Comparison of ENCODE assay signal across 23 cellular contexts in the genomic region with DNA sequence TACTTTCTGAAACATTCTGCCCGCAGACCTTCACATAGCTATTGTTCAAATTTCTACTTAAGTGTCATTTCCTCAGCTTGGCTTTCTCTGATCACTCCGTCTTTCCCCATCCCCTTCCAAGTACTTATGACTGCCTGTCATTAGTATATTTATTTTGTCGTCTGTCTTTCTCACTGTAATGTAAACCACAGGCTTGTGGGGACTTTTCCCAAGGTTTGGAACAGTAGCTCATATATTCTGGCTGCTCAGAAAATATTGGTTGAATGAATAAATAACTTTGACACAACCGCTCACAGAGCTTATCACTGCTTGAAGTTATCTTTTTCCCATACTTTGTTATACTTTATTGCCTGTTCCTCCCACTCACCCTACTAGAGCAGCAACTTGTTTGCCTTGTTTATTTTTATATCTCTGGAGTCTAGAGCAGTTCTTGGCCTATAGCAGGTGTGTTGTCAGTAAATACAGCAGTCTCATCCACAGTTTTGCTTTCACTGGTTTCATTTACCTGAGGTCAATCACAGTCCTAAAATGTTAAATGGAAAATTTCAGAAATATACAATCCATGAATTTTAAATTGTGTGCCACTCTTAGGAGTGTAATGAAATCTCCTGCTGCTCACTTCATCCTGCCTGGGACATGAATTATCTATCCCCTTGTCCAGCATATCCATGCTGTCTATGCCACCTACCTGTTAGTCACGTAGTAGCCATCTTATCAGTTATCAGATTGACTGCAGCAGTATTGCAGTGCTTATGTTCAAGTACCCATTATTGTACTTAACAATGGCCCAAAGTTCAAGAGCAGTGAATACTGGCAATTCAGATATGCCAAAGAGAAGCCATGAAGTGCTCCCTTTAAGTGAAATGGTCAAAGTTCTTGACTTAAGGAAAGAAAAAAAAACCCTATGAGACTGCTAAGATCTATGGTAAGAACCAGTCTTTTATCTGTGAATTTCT. TPM values are rescaled to one million over a fixed set of nuclear protein-coding genes. Genes with fewer than 3 reads are reported as not detected.
A peak's percentile ranks its signal among the peaks of the same experiment; 100 is the strongest.
DNase-seq lines count a peak whose midpoint lies in the region; ATAC-seq, FAIRE-seq and TF ChIP-seq lines count a peak whose summit lies in the region.
"Had no signal": no experiment of that assay in that cellular context is flagged by ENCODE, and none has a peak within 500 bp of the region (broad histone marks: within the 10 kb centered on the region; RNA-seq: fewer than 3 reads in every experiment).

No MANE protein-coding gene starts in this region.

- no peak overlapping the region for H3K27ac ChIP-seq in HEK293 (ENCODE audit: extremely low read depth, low read depth, low read length)
- peak overlapping the region; percentile 72 for H3K27ac ChIP-seq in hepatocyte
- no peak overlapping the region for H3K27ac ChIP-seq in mesendoderm (ENCODE audit: low read depth, low read length)
- H3K27ac ChIP-seq: C4-2B had no signal

- no peak overlapping the region for H3K18ac ChIP-seq in mesendoderm (ENCODE audit: low read length)

- no peak overlapping the region for H3K4me3 Mint-ChIP-seq in activated CD8-positive, alpha-beta T cell treated with anti-CD3 and anti-CD28 coated beads, Interleukin-2, amount 10 ng/mL, durations not matched to agents 7 days and 5 days
- H3K4me3 Mint-ChIP-seq in neural crest cell = peak overlapping the region; percentile 50
- H3K4me3 Mint-ChIP-seq: H9 had no signal

- no peak for TF ChIP-seq CTCF in HEK293 (tag by site-specific recombination; IDR thresholded peaks at IDR 0.05)
- no peak for TF ChIP-seq CTCF in hepatocyte (IDR thresholded peaks at IDR 0.05; ENCODE audit: poor library complexity)
- no peak for TF ChIP-seq CTCF in neural crest cell (conservative IDR thresholded peaks at IDR 0.05)

- no peak overlapping the region for H2BK15ac ChIP-seq in mesendoderm (replicated peaks; ENCODE audit: low read depth)

- H3K27ac Mint-ChIP-seq in activated CD8-positive, alpha-beta T cell treated with anti-CD3 and anti-CD28 coated beads, Interleukin-2, amount 10 ng/mL, durations not matched to agents 7 days and 5 days = peak overlapping the region; percentile 74
- H3K27ac Mint-ChIP-seq in neural crest cell (ENCODE audit: unreplicated experiment) = no peak overlapping the region
- H3K27ac Mint-ChIP-seq: H9 had no signal

- H4K8ac ChIP-seq in mesendoderm (ENCODE audit: low read depth, low read length) = no peak overlapping the region

- no peak overlapping the region for H2AFZ ChIP-seq in hepatocyte

- H4K5ac ChIP-seq in mesendoderm (ENCODE audit: low read length) = no peak overlapping the region

- peaks cover 42% of the 10 kb centered on the region for H3K4me1 Mint-ChIP-seq in activated CD8-positive, alpha-beta T cell treated with anti-CD3 and anti-CD28 coated beads, Interleukin-2, amount 10 ng/mL, durations not matched to agents 7 days and 5 days (ENCODE audit: low read depth)
- H3K4me1 Mint-ChIP-seq in neural crest cell = peaks cover 25% of the 10 kb centered on the region

- H3K23ac ChIP-seq in mesendoderm (ENCODE audit: low read length) = no peak overlapping the region

- H3K56ac ChIP-seq in mesendoderm (ENCODE audit: low read length) = no peak overlapping the region

- H3K4me2 ChIP-seq in hepatocyte (peak overlapping the region; percentile 32), mesendoderm (ENCODE audit: low read length) (no peak overlapping the region)

- no peaks in the 10 kb centered on the region for H3K27me3 Mint-ChIP-seq in activated CD8-positive, alpha-beta T cell treated with anti-CD3 and anti-CD28 coated beads, Interleukin-2, amount 10 ng/mL, durations not matched to agents 7 days and 5 days (ENCODE audit: low read depth)
- no peaks in the 10 kb centered on the region for H3K27me3 Mint-ChIP-seq in neural crest cell (ENCODE audit: low read depth)

- no peaks in the 10 kb centered on the region for H4K20me1 ChIP-seq in hepatocyte (ENCODE audit: insufficient read depth, poor library complexity, severe bottlenecking)

- H2BK5ac ChIP-seq in mesendoderm (ENCODE audit: low read length) = no peak overlapping the region

- H3K4me3 ChIP-seq in HEK293 (ENCODE audit: low read depth, low read length) (no peak overlapping the region), hepatocyte (no peak overlapping the region), mesendoderm (ENCODE audit: low read length) (no peak overlapping the region)

- no peaks in the 10 kb centered on the region for H3K9me3 Mint-ChIP-seq in activated CD8-positive, alpha-beta T cell treated with anti-CD3 and anti-CD28 coated beads, Interleukin-2, amount 10 ng/mL, durations not matched to agents 7 days and 5 days (ENCODE audit: insufficient read depth)
- no peaks in the 10 kb centered on the region for H3K9me3 Mint-ChIP-seq in neural crest cell

- H3K79me1 ChIP-seq in mesendoderm (ENCODE audit: low read length) = peaks cover 6% of the 10 kb centered on the region

- H3K36me3 Mint-ChIP-seq in activated CD8-positive, alpha-beta T cell treated with anti-CD3 and anti-CD28 coated beads, Interleukin-2, amount 10 ng/mL, durations not matched to agents 7 days and 5 days (ENCODE audit: low read depth) = peaks cover 17% of the 10 kb centered on the region
- no peaks in the 10 kb centered on the region for H3K36me3 Mint-ChIP-seq in neural crest cell (ENCODE audit: low read depth)

- H2BK120ac ChIP-seq in mesendoderm (ENCODE audit: low read depth, low read length) = no peak overlapping the region

- H3K36me3 ChIP-seq in HEK293 (ENCODE audit: control insufficient read depth in 2 of 2, insufficient read depth in 1 of 2, low read length in 2 of 2) (no peaks in the 10 kb centered on the region; a peak in 1 of 3 replicates), hepatocyte (replicated peaks; ENCODE audit: insufficient read depth, low read depth) (no peaks in the 10 kb centered on the region), mesendoderm (ENCODE audit: control insufficient read depth, insufficient read depth, low read length) (no peaks in the 10 kb centered on the region)

- no peak overlapping the region for H2AK5ac ChIP-seq in mesendoderm (ENCODE audit: low read length)

- ATAC-seq in activated CD8-positive, alpha-beta T cell treated with anti-CD3 and anti-CD28 coated beads, Interleukin-2, amount 10 ng/mL, durations not matched to agents 7 days and 5 days = no peak
- ATAC-seq: SK-N-SH treated with all-trans-retinoic acid at 6 μM for 48 hours had no signal

- TF ChIP-seq POLR2A in GM12891 (IDR thresholded peaks at IDR 0.05; ENCODE audit: low read depth, low read length) = no peak

- POLR2A ChIA-PET in HEK293 (lab: Yijun Ruan, JAX) = no interaction called here
- POLR2A ChIA-PET in activated CD8-positive, alpha-beta T cell treated with anti-CD3 and anti-CD28 coated beads, Interleukin-2, amount 10 ng/mL, durations not matched to agents 7 days and 5 days (lab: Charles Lee) = no interaction called here

- DNase-seq in activated CD8-positive, alpha-beta T cell treated with anti-CD3 and anti-CD28 coated beads, Interleukin-2, amount 10 ng/mL, durations not matched to agents 7 days and 5 days = no peak
- DNase-seq in hepatocyte (ENCODE audit: low spot score) (peak; percentile 23), neural crest cell (ENCODE audit: low read depth, low spot score) (no peak), AG08395 (ENCODE audit: low spot score) (no peak), mesendoderm (no peak), hepatic stellate cell (ENCODE audit: low spot score) (no peak), GM12891 (ENCODE audit: insufficient read length, low spot score) (no peak)
- DNase-seq: ACHN, AML-193, DMS 273 treated with DMSO at 0.1 percent for 48 hours, DND-41, H9, KBM-7, NCI-H1417, NCI-H187, NCI-H345, NCI-H524 treated with DMSO at 0.1 percent for 48 hours, RPMI8226, SIG-M5 had no signal

- no peaks in the 10 kb centered on the region for H3K9me2 ChIP-seq in hepatocyte (replicated peaks; ENCODE audit: insufficient read depth)

- H3K9me3 ChIP-seq in HEK293 (ENCODE audit: control insufficient read depth, insufficient read depth, low read depth, low read length) (no peaks in the 10 kb centered on the region), hepatocyte (ENCODE audit: low read depth) (no peaks in the 10 kb centered on the region)

- no peak overlapping the region for H3K4ac ChIP-seq in mesendoderm (ENCODE audit: low read depth, low read length)

- 68% methylated on average over 5 of the region's 5 CpGs for WGBS in hepatocyte (ENCODE audit: low lambda C conversion rate, missing lambda C conversion rate)
- WGBS in mesendoderm (ENCODE audit: extremely low coverage, insufficient coverage, low lambda C conversion rate) = no CpG with 5 or more reads among the region's 5 CpGs

- H3K9ac ChIP-seq in mesendoderm (ENCODE audit: low read length) = no peak overlapping the region

- H3K4me1 ChIP-seq in HEK293 (ENCODE audit: control insufficient read depth, insufficient read depth, low read length) (peaks cover 13% of the 10 kb centered on the region; the same call in 1 of the 2 replicates), hepatocyte (ENCODE audit: insufficient read depth) (peaks cover 8% of the 10 kb centered on the region), mesendoderm (ENCODE audit: control insufficient read depth, low read depth, low read length) (peaks cover 2% of the 10 kb centered on the region)

- CTCF ChIA-PET in HEK293 (lab: Yijun Ruan, JAX) = interaction anchor here (0.6 to 1.5 kb wide), 3 partner anchors 9 to 303 kb away, joined by 3 to 4 read pairs (median 3); no protein-coding TSS in a partner anchor
- CTCF ChIA-PET in activated CD8-positive, alpha-beta T cell treated with anti-CD3 and anti-CD28 coated beads, Interleukin-2, amount 10 ng/mL, durations not matched to agents 7 days and 5 days (lab: Charles Lee) = interaction anchor here (4.5 kb wide), 1 partner anchor 21 kb away, joined by 17 read pairs; no protein-coding TSS in a partner anchor

- FAIRE-seq in GM12891 (lab: Jason Lieb, UNC) = no peak
- FAIRE-seq: GM19239 had no signal

- H3K27me3 ChIP-seq in hepatocyte = no peaks in the 10 kb centered on the region
- no peaks in the 10 kb centered on the region for H3K27me3 ChIP-seq in mesendoderm (ENCODE audit: insufficient read depth, low read length, poor library complexity)

- H3K79me2 ChIP-seq in hepatocyte (peaks cover 20% of the 10 kb centered on the region), mesendoderm (ENCODE audit: control insufficient read depth, insufficient read depth, low read length) (peaks cover 14% of the 10 kb centered on the region)

RNA-seq across cellular contexts. Expression of gene CNIH4, which starts 2.4 kb away (rescaled TPM):
- total RNA-seq in activated CD8-positive, alpha-beta T cell treated with anti-CD3 and anti-CD28 coated beads, Interleukin-2, amount 10 ng/mL, durations not matched to agents 7 days and 5 days = 10 to 100 TPM; 41.3 to 43.7 TPM
- total RNA-seq in hepatocyte (62.7 and 76.2 TPM in 2 replicates), neural crest cell (66.5 and 70.2 TPM in 2 replicates)
- 96.6 and 106 TPM in 2 replicates for polyA plus RNA-seq in hepatocyte
- polyA plus RNA-seq in mesendoderm (2013, experiment 1 of 2) = 121 TPM
- 122 TPM for polyA plus RNA-seq in mesendoderm (2013, experiment 2 of 2)
- polyA plus RNA-seq in GM12891 (2012; ENCODE audit: low read depth, missing spikeins) = 28.2 TPM

RNA-seq across cellular contexts. Expression of gene NVL, which starts 24.3 kb away (rescaled TPM):
- total RNA-seq in activated CD8-positive, alpha-beta T cell treated with anti-CD3 and anti-CD28 coated beads, Interleukin-2, amount 10 ng/mL, durations not matched to agents 7 days and 5 days = 10 to 100 TPM; 48.5 to 56.2 TPM
- total RNA-seq in hepatocyte (28.9 and 34.7 TPM in 2 replicates), neural crest cell (51.2 and 53.8 TPM in 2 replicates)
- 15.9 and 16.5 TPM in 2 replicates for polyA plus RNA-seq in hepatocyte
- polyA plus RNA-seq in mesendoderm (2013, experiment 1 of 2) = 44.6 TPM
- 47.5 TPM for polyA plus RNA-seq in mesendoderm (2013, experiment 2 of 2)
- polyA plus RNA-seq in GM12891 (2012; ENCODE audit: low read depth, missing spikeins) = 15.7 TPM
